20 cellular contexts compared by ENCODE assay signal in the genomic region with DNA sequence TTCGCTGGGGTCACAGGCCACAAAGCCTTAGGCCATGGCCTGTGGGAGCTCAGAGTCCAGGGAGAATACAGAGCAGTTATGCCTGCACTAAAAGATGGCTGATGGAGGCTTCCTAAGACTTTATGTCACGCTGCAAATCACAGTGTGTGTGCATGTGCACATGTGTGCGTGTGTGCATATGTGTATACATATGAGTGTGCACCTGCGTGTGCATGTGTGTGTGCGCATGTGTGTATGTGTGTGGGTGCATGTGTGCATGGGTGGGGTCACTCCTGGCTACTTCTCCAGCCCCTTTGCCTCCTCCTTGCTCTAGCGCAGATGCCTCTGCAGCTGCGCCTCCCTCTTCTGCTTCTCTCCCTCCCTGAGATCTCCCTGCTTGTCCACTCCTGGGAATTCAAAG.
"Had no signal": no experiment of that assay in that cellular context is flagged by ENCODE, and none has a peak within 500 bp of the region (broad histone marks: within the 10 kb centered on the region; RNA-seq: fewer than 3 reads in every experiment).

No MANE protein-coding gene starts in this region.

- H3K4me3 ChIP-seq: MG63 had no signal

- FAIRE-seq: RCC 7860 had no signal

- H3K4me2 ChIP-seq: SK-N-SH had no signal

- H3K36me3 ChIP-seq: MG63 had no signal

- H3K9ac ChIP-seq: SK-N-SH had no signal

- H3K9me3 ChIP-seq: MG63, SK-N-SH had no signal

- DNase-seq: IMR-90, Karpas-422, KG1, MG63, NCI-H1092, NCI-H1105 treated with DMSO at 0.1 percent for 48 hours, NCI-H1417 treated with DMSO at 0.1 percent for 48 hours, NCI-H146, NCI-H1694 treated with DMSO at 0.1 percent for 48 hours, NCI-H1930, NCI-H2081, NCI-H2107, NCI-H2227 treated with DMSO at 0.1 percent for 48 hours, NCI-H524, NCI-H526 treated with DMSO at 0.1 percent for 48 hours, NCI-H774, RPMI8226, SHP77, SK-N-SH had no signal
